14 cellular contexts compared by ENCODE assay signal in the genomic region with DNA sequence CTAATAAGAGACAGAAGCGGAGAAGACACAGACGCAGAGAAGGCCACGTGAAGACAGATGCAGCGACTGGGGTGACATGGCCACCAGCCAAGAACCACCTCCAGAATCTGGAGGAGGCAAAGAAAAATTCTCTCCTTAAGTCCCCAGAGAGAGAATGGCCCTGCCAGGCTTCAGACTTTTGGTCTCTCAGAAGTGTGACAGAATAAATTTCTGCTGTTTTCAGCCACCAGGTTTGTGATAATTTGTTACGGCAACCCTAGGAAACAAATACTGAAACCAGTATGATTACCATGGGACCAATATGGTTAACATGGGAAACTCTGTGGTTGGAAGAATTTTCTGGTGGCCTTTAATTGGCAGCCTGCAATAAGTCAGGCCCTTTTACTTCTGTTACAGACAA.
DNase-seq lines count a peak whose midpoint lies in the region; ATAC-seq and TF ChIP-seq lines count a peak whose summit lies in the region.
"Had no signal": no experiment of that assay in that cellular context is flagged by ENCODE, and none has a peak within 500 bp of the region (broad histone marks: within the 10 kb centered on the region; RNA-seq: fewer than 3 reads in every experiment).

No MANE protein-coding gene starts in this region.

- intact Hi-C loops in CD4-positive, alpha-beta memory T cell (cut with micrococcal nuclease), result no loop called here

- POLR2A ChIA-PET in CD4-positive, alpha-beta memory T cell (lab: Charles Lee; ENCODE audit: partially characterized antibody), result interaction anchor here (0.6 to 11.6 kb wide), 4 partner anchors 10 to 47 kb away, joined by 3 to 226 read pairs (median 6); no protein-coding TSS in a partner anchor

- CTCF ChIA-PET in CD4-positive, alpha-beta memory T cell (lab: Charles Lee; ENCODE audit: partially characterized antibody), result interaction anchor here (4.3 to 5.9 kb wide), 2 partner anchors 8 to 13 kb away, joined by 32 to 38 read pairs; no protein-coding TSS in a partner anchor

- H3K27me3 Mint-ChIP-seq in CD4-positive, alpha-beta memory T cell, result no peaks in the 10 kb centered on the region
- H3K27me3 Mint-ChIP-seq in T-helper 17 cell (no peaks in the 10 kb centered on the region), osteocyte (ENCODE audit: unreplicated experiment) (no peaks in the 10 kb centered on the region)

- DNase-seq in CD4-positive, alpha-beta memory T cell, result peak in 1 of 5 donors; percentile 41
- DNase-seq in T-helper 17 cell, result no peak
- DNase-seq in osteocyte (ENCODE audit: extremely low spot score, unreplicated experiment), result no peak
- DNase-seq in 8988T, result no peak
- DNase-seq in foreskin keratinocyte, result no peak
- DNase-seq in omental fat pad (ENCODE audit: low spot score), result no peak
- DNase-seq: activated effector memory CD4-positive, alpha-beta T cell treated with anti-CD3 and anti-CD28 coated beads, Interleukin-2, amount 50 U/mL, for 16 hours; C1 segment of cervical spinal cord; IMR-90; mesenchymal stem cell; pancreas; stimulated activated CD8-positive, alpha-beta memory T cell treated with anti-CD3 and anti-CD28 coated beads, Interleukin-4, amount 100 ng/mL, for 48 hours had no signal

- H3K36me3 Mint-ChIP-seq in CD4-positive, alpha-beta memory T cell, result peaks cover 0 to 2% of the 10 kb centered on the region in 2 donors
- H3K36me3 Mint-ChIP-seq in T-helper 17 cell (ENCODE audit: low read depth), result no peaks in the 10 kb centered on the region
- H3K36me3 Mint-ChIP-seq in osteocyte (ENCODE audit: unreplicated experiment), result no peaks in the 10 kb centered on the region

- no peaks in the 10 kb centered on the region for H3K27me3 ChIP-seq in CD4-positive, alpha-beta memory T cell (ENCODE audit: insufficient read depth, low read length)
- H3K27me3 ChIP-seq in foreskin keratinocyte, result no peaks in the 10 kb centered on the region
- H3K27me3 ChIP-seq: pancreas had no signal

- no peaks in the 10 kb centered on the region for H3K9me3 ChIP-seq in CD4-positive, alpha-beta memory T cell (ENCODE audit: control insufficient read depth in 1 of 2, low read length in 2 of 2)
- no peaks in the 10 kb centered on the region for H3K9me3 ChIP-seq in T-helper 17 cell (ENCODE audit: control insufficient read depth, low read length, poor library complexity, severe bottlenecking)
- H3K9me3 ChIP-seq: pancreas had no signal

- H3K4me3 Mint-ChIP-seq in CD4-positive, alpha-beta memory T cell, result peak overlapping the region; percentile 2 to 75 (median 36)
- H3K4me3 Mint-ChIP-seq in T-helper 17 cell (peak overlapping the region; percentile 31), osteocyte (ENCODE audit: unreplicated experiment) (no peak overlapping the region)

- H3K27ac Mint-ChIP-seq in CD4-positive, alpha-beta memory T cell, result peak overlapping the region; percentile 65 to 98 (median 94)
- H3K27ac Mint-ChIP-seq in T-helper 17 cell (peak overlapping the region; percentile 94), osteocyte (ENCODE audit: unreplicated experiment) (no peak overlapping the region)

- H3K36me3 ChIP-seq in CD4-positive, alpha-beta memory T cell (ENCODE audit: insufficient read depth, low read length), result no peaks in the 10 kb centered on the region
- H3K36me3 ChIP-seq: pancreas had no signal

- TF ChIP-seq CTCF in osteocyte (IDR thresholded peaks at IDR 0.05), result no peak
- no peak for TF ChIP-seq CTCF in foreskin keratinocyte (conservative IDR thresholded peaks at IDR 0.05)
- no peak for TF ChIP-seq CTCF in omental fat pad (IDR thresholded peaks at IDR 0.05)

- no peaks in the 10 kb centered on the region for H3K9me3 Mint-ChIP-seq in CD4-positive, alpha-beta memory T cell
- no peaks in the 10 kb centered on the region for H3K9me3 Mint-ChIP-seq in osteocyte (ENCODE audit: unreplicated experiment)

- H3K4me3 ChIP-seq in CD4-positive, alpha-beta memory T cell (ENCODE audit: low read length in 2 of 2), result no peak overlapping the region
- H3K4me3 ChIP-seq: pancreas had no signal

- H3K4me1 Mint-ChIP-seq in CD4-positive, alpha-beta memory T cell, result peaks cover 65 to 91% (median 78%) of the 10 kb centered on the region in 4 donors
- H3K4me1 Mint-ChIP-seq in T-helper 17 cell (peaks cover 53% of the 10 kb centered on the region), osteocyte (ENCODE audit: unreplicated experiment) (peaks cover 24% of the 10 kb centered on the region)

- peak; percentile 50 for ATAC-seq in GM19025 (IDR thresholded peaks at IDR 0.05; ENCODE audit: low read depth, unreplicated experiment)
- peak; percentile 62 for ATAC-seq in HG02973 (IDR thresholded peaks at IDR 0.05; ENCODE audit: unreplicated experiment)
- no peak for ATAC-seq in T-helper 17 cell
- ATAC-seq in foreskin keratinocyte, result no peak
- no peak for ATAC-seq in omental fat pad (ENCODE audit: low FRiP score)
- ATAC-seq: pancreas had no signal

- peaks cover 72% of the 10 kb centered on the region for H3K4me1 ChIP-seq in CD4-positive, alpha-beta memory T cell (ENCODE audit: insufficient read depth, low read length)
- H3K4me1 ChIP-seq in foreskin keratinocyte, result peaks cover 27% of the 10 kb centered on the region

- peak overlapping the region; percentile 16 for H3K27ac ChIP-seq in CD4-positive, alpha-beta memory T cell (ENCODE audit: low read depth, low read length)
- H3K27ac ChIP-seq in foreskin keratinocyte, result no peak overlapping the region
- H3K27ac ChIP-seq: pancreas had no signal

Comparison
In these comparisons a context has a peak if more than half of its experiments do, and no peak if none do; other contexts are left out.
1. ATAC-seq: peak in GM19025 (single experiment) and HG02973 (single experiment); none in T-helper 17 cell (single experiment), foreskin keratinocyte (single experiment) and omental fat pad (single experiment).